ENCODE assay signal across 1 cellular context in genomic region chr7:92875719-92876118, GRCh38.
TF ChIP-seq lines count a peak whose summit lies in the region.

No MANE protein-coding gene starts in this region.

TF ChIP-seq in IMR-90, 13 proteins besides CTCF, POLR2A, EP300 and RAD21:
- TF ChIP-seq CHD1 (IDR thresholded peaks at IDR 0.05; ENCODE audit: low read depth, low read length) = no peak
- no peak for TF ChIP-seq ELK1 (IDR thresholded peaks at IDR 0.05; ENCODE audit: borderline replicate concordance, low read depth, low read length)
- no peak for TF ChIP-seq CEBPB (IDR thresholded peaks at IDR 0.05; ENCODE audit: low read depth, low read length)
- TF ChIP-seq NFE2L2 (IDR thresholded peaks at IDR 0.05; ENCODE audit: low read depth, low read length) = no peak
- TF ChIP-seq MXI1 (IDR thresholded peaks at IDR 0.05; ENCODE audit: borderline replicate concordance, low read depth, low read length) = no peak
- no peak for TF ChIP-seq RFX5 (IDR thresholded peaks at IDR 0.05; ENCODE audit: low read depth, low read length)
- TF ChIP-seq RCOR1 (IDR thresholded peaks at IDR 0.05; ENCODE audit: insufficient replicate concordance, low read length) = no peak
- no peak for TF ChIP-seq MAZ (IDR thresholded peaks at IDR 0.05; ENCODE audit: borderline replicate concordance, low read depth, low read length)
- TF ChIP-seq FOS (IDR thresholded peaks at IDR 0.05; ENCODE audit: low read depth, low read length) = no peak
- no peak for TF ChIP-seq USF2 (IDR thresholded peaks at IDR 0.05; ENCODE audit: low read depth, low read length)
- TF ChIP-seq MAFK (IDR thresholded peaks at IDR 0.05; ENCODE audit: low read depth, low read length) = no peak
- TF ChIP-seq SMC3 (IDR thresholded peaks at IDR 0.05; ENCODE audit: low read depth, low read length) = no peak
- no peak for TF ChIP-seq BHLHE40 (IDR thresholded peaks at IDR 0.05; ENCODE audit: low read depth, low read length)
